ENCODE assay signal across 8 cellular contexts in the genomic region with DNA sequence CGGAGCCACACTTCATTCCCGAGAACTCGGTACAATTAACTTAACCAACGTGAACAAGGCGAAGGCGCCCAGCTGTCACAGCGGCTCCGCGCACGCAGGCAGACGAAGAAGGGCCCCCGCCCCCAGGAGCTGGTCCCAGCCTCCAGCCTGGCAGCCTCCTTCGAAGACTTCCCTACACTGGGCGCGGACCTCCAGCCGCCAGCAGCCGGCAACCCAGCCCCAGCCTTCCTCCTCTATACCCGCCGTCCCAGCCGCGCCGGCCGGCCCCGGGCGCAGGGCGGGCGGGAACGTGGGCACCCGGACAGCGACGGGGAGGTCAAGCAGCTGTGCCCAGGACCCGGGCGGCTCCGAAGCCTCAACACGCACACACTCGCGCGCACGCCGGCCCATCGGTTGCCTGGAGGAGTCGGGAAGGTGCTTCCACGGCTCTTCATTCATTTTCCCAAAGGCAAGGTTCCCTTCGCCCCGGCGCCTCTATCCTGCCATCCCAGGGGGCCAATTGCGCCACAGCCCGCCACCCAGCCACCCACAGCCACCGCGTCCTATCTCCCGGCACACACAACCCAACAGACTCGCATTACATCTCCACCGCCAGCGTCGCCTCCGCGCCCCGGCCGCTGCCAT. TPM values are rescaled to one million over a fixed set of nuclear protein-coding genes. Genes with fewer than 3 reads are reported as not detected.
DNase-seq lines count a peak whose midpoint lies in the region; ATAC-seq and TF ChIP-seq lines count a peak whose summit lies in the region.

No MANE protein-coding gene starts in this region.

- H3K4me3 Mint-ChIP-seq in CD14-positive monocyte, result peak overlapping the region; percentile 95 to 98
- H3K4me3 Mint-ChIP-seq in effector memory CD8-positive, alpha-beta T cell, result peak overlapping the region in 1 of 2 donors; percentile 9

- H3K27me3 Mint-ChIP-seq in CD14-positive monocyte (ENCODE audit: low read depth in 3 of 3), result peaks cover 24 to 44% (median 43%) of the 10 kb centered on the region in 3 donors
- peaks cover 49 to 73% of the 10 kb centered on the region in 2 donors for H3K27me3 Mint-ChIP-seq in effector memory CD8-positive, alpha-beta T cell

- no peak for TF ChIP-seq POLR2A in uterus (IDR thresholded peaks at IDR 0.05)

- H2AFZ ChIP-seq in MM.1S (ENCODE audit: low read length), result no peak overlapping the region

- H3K9me3 Mint-ChIP-seq in CD14-positive monocyte, result peaks cover 0 to 23% (median 9%) of the 10 kb centered on the region in 7 donors
- no peaks in the 10 kb centered on the region for H3K9me3 Mint-ChIP-seq in effector memory CD8-positive, alpha-beta T cell

- peaks cover 48% of the 10 kb centered on the region for H3K4me1 ChIP-seq in MM.1S (ENCODE audit: low read length)
- H3K4me1 ChIP-seq in mononuclear cell (ENCODE audit: insufficient read depth, low read length), result peaks cover 61% of the 10 kb centered on the region
- no peaks in the 10 kb centered on the region for H3K4me1 ChIP-seq in uterus

- no peaks in the 10 kb centered on the region for H3K9me2 ChIP-seq in MM.1S (replicated peaks; ENCODE audit: insufficient read depth, low read length)

- peak overlapping the region; percentile 91 for H3K9ac ChIP-seq in MM.1S (ENCODE audit: low read length)

- H3K36me3 Mint-ChIP-seq in CD14-positive monocyte, result peaks cover 58 to 60% of the 10 kb centered on the region in 2 donors
- H3K36me3 Mint-ChIP-seq in effector memory CD8-positive, alpha-beta T cell (ENCODE audit: insufficient read depth), result peaks cover 4% of the 10 kb centered on the region

- H4K20me1 ChIP-seq in MM.1S (ENCODE audit: insufficient read depth, low read length), result no peaks in the 10 kb centered on the region

- peak; percentile 16 for ATAC-seq in effector memory CD8-positive, alpha-beta T cell (replicated peaks)
- ATAC-seq in GM19035 (IDR thresholded peaks at IDR 0.05; ENCODE audit: unreplicated experiment), result no peak

- peak overlapping the region; percentile 81 to 98 (median 95) for H3K27ac Mint-ChIP-seq in CD14-positive monocyte
- H3K27ac Mint-ChIP-seq in effector memory CD8-positive, alpha-beta T cell, result no peak overlapping the region

- H3K27me3 ChIP-seq in MM.1S (replicated peaks; ENCODE audit: insufficient read depth, low read length) (no peaks in the 10 kb centered on the region), mononuclear cell (ENCODE audit: insufficient read depth, low read length) (peaks cover 2% of the 10 kb centered on the region), uterus (no peaks in the 10 kb centered on the region)

- DNase-seq in CD14-positive monocyte (ENCODE audit: low spot score), result no peak
- peak; percentile 43 for DNase-seq in MM.1S
- DNase-seq in effector memory CD8-positive, alpha-beta T cell, result no peak
- DNase-seq in uterus, result peak in 1 of 2 donors; percentile 23
- DNase-seq in stimulated activated CD4-positive, alpha-beta T cell treated with anti-CD3 and anti-CD28 coated beads, Interleukin-2, amount 100 ng/mL, for 48 hours, result no peak
- no peak for DNase-seq in COR-L47 (lab: John Stamatoyannopoulos, UW)

- H3K27ac ChIP-seq in MM.1S (ENCODE audit: low read length) (peak overlapping the region; percentile 86; the same call in 1 of the 2 replicates), uterus (peak overlapping the region; percentile 71 to 77)

- H3K9me3 ChIP-seq in MM.1S (replicated peaks; ENCODE audit: insufficient read depth, low read length) (no peaks in the 10 kb centered on the region), mononuclear cell (ENCODE audit: low read depth, low read length) (no peaks in the 10 kb centered on the region), uterus (no peaks in the 10 kb centered on the region)

- intact Hi-C loops in CD14-positive monocyte (cut with micrococcal nuclease), result loop anchor here (1.0 to 10.0 kb wide), 7 partner anchors 51 to 296 kb away; no protein-coding TSS in a partner anchor
- intact Hi-C loops in uterus (cut with DNase I; ENCODE audit: low total_unique reads), result no loop called here

- peak overlapping the region; percentile 95 for H3K4me3 ChIP-seq in MM.1S (ENCODE audit: low read length)
- H3K4me3 ChIP-seq in mononuclear cell (ENCODE audit: low read length), result peak overlapping the region; percentile 62
- H3K4me3 ChIP-seq in uterus, result peak overlapping the region; percentile 42 to 62

- no peak for TF ChIP-seq CTCF in CD14-positive monocyte (IDR thresholded peaks at IDR 0.05)
- TF ChIP-seq CTCF in MM.1S (IDR thresholded peaks at IDR 0.05; ENCODE audit: low read length), result no peak
- no peak for TF ChIP-seq CTCF in uterus (IDR thresholded peaks at IDR 0.05)

- peaks cover 61% of the 10 kb centered on the region for H3K4me1 Mint-ChIP-seq in CD14-positive monocyte
- no peaks in the 10 kb centered on the region for H3K4me1 Mint-ChIP-seq in effector memory CD8-positive, alpha-beta T cell (ENCODE audit: low read depth in 2 of 2)

- H3K4me2 ChIP-seq in MM.1S (ENCODE audit: low read depth, low read length), result peak overlapping the region; percentile 96

- no peaks in the 10 kb centered on the region for H3K36me3 ChIP-seq in MM.1S (replicated peaks; ENCODE audit: insufficient read depth, low read length)
- H3K36me3 ChIP-seq in uterus, result no peaks in the 10 kb centered on the region

- H3K79me2 ChIP-seq in MM.1S (ENCODE audit: low read length), result peaks cover 72% of the 10 kb centered on the region

- H3F3A ChIP-seq in MM.1S (ENCODE audit: insufficient read depth, low read length), result peaks cover 61% of the 10 kb centered on the region

RNA-seq across cellular contexts. Expression of a gene that starts 1.6 kb away (rescaled TPM):
- 10 to 100 TPM; 54.4 to 87.5 TPM for polyA plus RNA-seq in CD14-positive monocyte
- total RNA-seq in mononuclear cell (23.9 TPM), uterus (10 to 100 TPM in 3 of 4 donors, 1 to 10 TPM in 1; 9.7 to 28.5 (median 17.8) TPM)

Comparison
In these comparisons a context has a peak if more than half of its experiments do, and no peak if none do; other contexts are left out.
1. H3K27ac Mint-ChIP-seq: peak in CD14-positive monocyte (7 of 7); none in effector memory CD8-positive, alpha-beta T cell (0 of 2).
2. Peak in every context shown above with its lines, with median percentiles within 50 percentile points of each other: H3K4me3 ChIP-seq.